Comparison of ENCODE assay signal across 31 cellular contexts in genomic region chr4:134471569-134471968, GRCh38.
"Had no signal": no experiment of that assay in that cellular context is flagged by ENCODE, and none has a peak within 500 bp of the region (broad histone marks: within the 10 kb centered on the region; RNA-seq: fewer than 3 reads in every experiment).

No MANE protein-coding gene starts in this region.

- H3K9me3 ChIP-seq: SJCRH30 had no signal

- ATAC-seq: activated naive CD4-positive, alpha-beta T cell treated with anti-CD3 and anti-CD28 coated beads, Interleukin-2, amount 50 U/mL, for 72 hours; activated T-cell treated with anti-CD3 and anti-CD28 coated beads, Interleukin-2, amount 50 U/mL, for 4 hours; Panc1; T-cell; T-helper 17 cell had no signal

- H3K4me3 ChIP-seq: cardiac muscle cell, SJCRH30, SK-N-MC had no signal

- DNase-seq: activated B cell treated with CpG ODN at 0.5 μM for 24 hours; activated CD4-positive, alpha-beta memory T cell treated with anti-CD3 and anti-CD28 coated beads for 36 hours; activated CD4-positive, alpha-beta T cell treated with anti-CD3 and anti-CD28 coated beads for 4 hours; activated CD4-positive, alpha-beta T cell treated with anti-CD3 and anti-CD28 coated beads, Interleukin-2, amount 50 U/mL, for 1 hour; activated CD4-positive, CD25-positive, alpha-beta regulatory T cell treated with anti-CD3 and anti-CD28 coated beads, Interleukin-2, amount 50 U/mL, for 72 hours; activated CD8-positive, alpha-beta memory T cell treated with anti-CD3 and anti-CD28 coated beads, Interleukin-2, amount 50 U/mL, for 4 hours; activated gamma-delta T cell treated with Interleukin-2 at 50 U/mL for 16 hours; activated naive CD4-positive, alpha-beta T cell treated with anti-CD3 and anti-CD28 coated beads for 36 hours; activated T-cell treated with anti-CD3 and anti-CD28 coated beads for 4 hours; activated T-cell treated with anti-CD3 and anti-CD28 coated beads, Interleukin-2, amount 50 U/mL, for 4 hours; amniotic stem cell; aorta; Karpas-422; KBM-7; NCI-H1105; NCI-H1417 treated with DMSO at 0.1 percent for 48 hours; NCI-H187 treated with DMSO at 0.1 percent for 48 hours; NCI-H2081; NCI-H2171 treated with DMSO at 0.1 percent for 48 hours; NCI-H2227 treated with DMSO at 0.1 percent for 48 hours; NCI-H446 treated with DMSO at 0.1 percent for 48 hours; NCI-H524; SHP77; SJCRH30; T-cell; T-helper 17 cell had no signal

- H3K4me1 ChIP-seq: SJCRH30 had no signal

- H3K27ac ChIP-seq: cardiac muscle cell, SJCRH30, SK-N-MC, VCaP had no signal

- H3K36me3 ChIP-seq: cardiac muscle cell, SJCRH30 had no signal

- H3K27me3 ChIP-seq: cardiac muscle cell, SJCRH30 had no signal
